8 cellular contexts compared by ENCODE assay signal in genomic region chr12:69879007-69879960, GRCh38.
DNase-seq lines count a peak whose midpoint lies in the region; ATAC-seq and TF ChIP-seq lines count a peak whose summit lies in the region.

No MANE protein-coding gene starts in this region.

- in situ Hi-C loops in astrocyte of the cerebellum (cut with HindIII; ENCODE audit: low sequenced_read_pairs), result loop anchor here (25.0 kb wide), 2 partner anchors 483 to 708 kb away; partner anchors contain the start of gene KCNMB4

- H3K4me3 ChIP-seq in astrocyte of the cerebellum (ENCODE audit: low read depth, low read length), result no peak overlapping the region

- H3K4me3 Mint-ChIP-seq in T-helper 2 cell treated with Interferon-gamma antibody and Interleukin-4, amounts not matched to agents 5 μg/mL and 100 μg/mL, for 36 hours, result peak overlapping the region; percentile 12

- peak; percentile 97 for ATAC-seq in HG02852 (IDR thresholded peaks at IDR 0.05; ENCODE audit: unreplicated experiment)

- peaks cover 12% of the 10 kb centered on the region for H3K27me3 Mint-ChIP-seq in T-helper 2 cell treated with Interferon-gamma antibody and Interleukin-4, amounts not matched to agents 5 μg/mL and 100 μg/mL, for 36 hours (ENCODE audit: low read depth)

- DNase-seq in SIG-M5 treated with dmso at 0.1 percent for 504 hours (lab: John Stamatoyannopoulos, UW; ENCODE audit: unreplicated experiment) (peak; percentile 80), SIG-M5 (lab: John Stamatoyannopoulos, UW) (no peak), NCI-H146 treated with DMSO at 0.1 percent for 48 hours (lab: John Stamatoyannopoulos, UW; ENCODE audit: unreplicated experiment) (peak; percentile 19), astrocyte of the cerebellum (ENCODE audit: low read depth) (peak; percentile 66), iPS-NIHi11 (ENCODE audit: low spot score) (peak; percentile 87), smooth muscle cell of the brain vasculature (ENCODE audit: low read depth, low spot score) (peak; percentile 53)
- peak; percentile 36 for DNase-seq in T-helper 2 cell treated with Interferon-gamma antibody and Interleukin-4, amounts not matched to agents 5 μg/mL and 100 μg/mL, for 36 hours (ENCODE audit: low spot score)

- no peaks in the 10 kb centered on the region for H3K36me3 Mint-ChIP-seq in T-helper 2 cell treated with Interferon-gamma antibody and Interleukin-4, amounts not matched to agents 5 μg/mL and 100 μg/mL, for 36 hours (ENCODE audit: low read depth)

- no peak overlapping the region for H3K27ac Mint-ChIP-seq in T-helper 2 cell treated with Interferon-gamma antibody and Interleukin-4, amounts not matched to agents 5 μg/mL and 100 μg/mL, for 36 hours

- TF ChIP-seq CTCF in astrocyte of the cerebellum (IDR thresholded peaks at IDR 0.05; ENCODE audit: low read depth, low read length, missing control alignments), result peak; percentile 87

- no peaks in the 10 kb centered on the region for H3K4me1 Mint-ChIP-seq in T-helper 2 cell treated with Interferon-gamma antibody and Interleukin-4, amounts not matched to agents 5 μg/mL and 100 μg/mL, for 36 hours (ENCODE audit: low read depth)

- no peaks in the 10 kb centered on the region for H3K9me3 Mint-ChIP-seq in T-helper 2 cell treated with Interferon-gamma antibody and Interleukin-4, amounts not matched to agents 5 μg/mL and 100 μg/mL, for 36 hours
